21 cellular contexts compared by ENCODE assay signal in the genomic region with DNA sequence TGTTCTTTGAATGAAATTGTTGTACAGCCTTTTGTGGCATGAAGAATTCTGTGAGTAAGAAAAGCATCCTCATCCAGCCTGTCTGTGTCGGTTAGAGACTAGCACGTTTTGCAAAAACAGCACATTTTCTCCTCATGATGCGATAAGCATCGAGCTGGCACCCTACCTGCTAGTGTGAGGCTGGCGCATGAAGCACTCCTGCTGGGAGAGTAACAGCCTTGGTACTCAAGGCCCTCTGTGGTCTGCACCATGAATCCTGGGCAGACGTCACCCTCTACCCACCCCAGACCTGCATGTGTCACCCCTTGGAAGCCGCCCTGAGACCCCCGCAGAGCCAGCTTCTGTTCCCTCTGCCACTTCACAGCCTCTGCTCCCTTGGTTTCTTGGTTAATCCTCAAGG.
"Had no signal": no experiment of that assay in that cellular context is flagged by ENCODE, and none has a peak within 500 bp of the region (broad histone marks: within the 10 kb centered on the region; RNA-seq: fewer than 3 reads in every experiment).

No MANE protein-coding gene starts in this region.

- H3K27ac Mint-ChIP-seq: immature natural killer cell; memory B cell; naive thymus-derived CD4-positive, alpha-beta T cell; nephron progenitor cell; neural progenitor cell; progenitor cell of endocrine pancreas; stimulated activated memory B cell treated with anti-CD40 and anti-IgM and Interleukin-4, amounts not matched to agents 10 μg/mL and 1 μg/mL and 100 μg/mL, for 72 hours; type B pancreatic cell had no signal

- ATAC-seq: mucosa of descending colon; right lobe of liver; stimulated activated memory B cell treated with anti-CD40 and anti-IgM and Interleukin-4, amounts not matched to agents 10 μg/mL and 1 μg/mL and 100 μg/mL, for 72 hours had no signal

- H3K4me1 Mint-ChIP-seq: immature natural killer cell; memory B cell; naive thymus-derived CD4-positive, alpha-beta T cell; nephron progenitor cell; stimulated activated memory B cell treated with anti-CD40 and anti-IgM and Interleukin-4, amounts not matched to agents 10 μg/mL and 1 μg/mL and 100 μg/mL, for 72 hours had no signal

- H3K4me3 Mint-ChIP-seq: immature natural killer cell; memory B cell; naive thymus-derived CD4-positive, alpha-beta T cell; nephron progenitor cell; neural progenitor cell; stimulated activated memory B cell treated with anti-CD40 and anti-IgM and Interleukin-4, amounts not matched to agents 10 μg/mL and 1 μg/mL and 100 μg/mL, for 72 hours; stimulated activated naive CD8-positive, alpha-beta T cell treated with anti-CD3 and anti-CD28 coated beads, Interleukin-15, amount 100 ng/mL, for 72 hours; type B pancreatic cell had no signal

- H3K9me3 Mint-ChIP-seq: immature natural killer cell; memory B cell; nephron progenitor cell; neural progenitor cell; stimulated activated memory B cell treated with anti-CD40 and anti-IgM and Interleukin-4, amounts not matched to agents 10 μg/mL and 1 μg/mL and 100 μg/mL, for 72 hours; stimulated activated naive CD8-positive, alpha-beta T cell treated with anti-CD3 and anti-CD28 coated beads, Interleukin-15, amount 100 ng/mL, for 72 hours; type B pancreatic cell had no signal

- H3K36me3 Mint-ChIP-seq: immature natural killer cell; memory B cell; naive thymus-derived CD4-positive, alpha-beta T cell; neural progenitor cell; stimulated activated memory B cell treated with anti-CD40 and anti-IgM and Interleukin-4, amounts not matched to agents 10 μg/mL and 1 μg/mL and 100 μg/mL, for 72 hours; type B pancreatic cell had no signal

- DNase-seq: hypothalamus; immature natural killer cell; left ventricle myocardium inferior; midbrain; mucosa of descending colon; naive thymus-derived CD4-positive, alpha-beta T cell; nephron progenitor cell; ovary; right lobe of liver; stimulated activated CD4-positive, alpha-beta T cell treated with anti-CD3 and anti-CD28 coated beads, Interleukin-1b, Interleukin-23, amount 100 ng/mL, for 48 hours; stimulated activated CD4-positive, alpha-beta T cell treated with anti-CD3 and anti-CD28 coated beads, Interleukin-2, amount 100 ng/mL, for 48 hours; stimulated activated CD4-positive, alpha-beta T cell treated with anti-CD3 and anti-CD28 coated beads, Interleukin-4, amount 100 ng/mL, for 4 hours; stimulated activated CD8-positive, alpha-beta memory T cell treated with anti-CD3 and anti-CD28 coated beads, Interleukin-4, amount 100 ng/mL, for 48 hours; stimulated activated naive CD4-positive, alpha-beta T cell treated with Interleukin-2 at 50 U/mL for 16 hours; stimulated activated naive CD8-positive, alpha-beta T cell treated with anti-CD3 and anti-CD28 coated beads, Interleukin-15, amount 100 ng/mL, for 72 hours; uterus had no signal
